ENCODE assay signal across 22 cellular contexts in the genomic region with DNA sequence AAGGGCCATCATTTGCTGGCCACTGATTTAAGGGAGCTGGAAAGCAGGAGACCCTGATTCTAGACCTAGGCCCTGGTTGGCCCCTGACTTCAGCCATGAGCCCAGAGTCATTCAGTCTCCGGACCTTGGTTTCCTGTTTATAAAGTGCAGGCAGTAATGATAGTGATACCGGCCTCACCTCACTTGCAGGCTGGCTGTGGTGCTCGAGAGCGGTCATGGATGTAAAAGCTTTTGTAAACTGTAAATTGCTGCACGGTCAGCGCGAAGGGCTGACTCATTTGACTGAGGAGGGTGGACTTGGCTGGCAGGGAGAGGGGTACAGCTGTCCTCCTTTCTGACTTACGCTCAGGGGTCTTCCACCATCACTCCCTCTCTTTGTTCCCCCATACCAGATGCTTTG. TPM values are rescaled to one million over a fixed set of nuclear protein-coding genes. Genes with fewer than 3 reads are reported as not detected.
DNase-seq lines count a peak whose midpoint lies in the region; ATAC-seq and TF ChIP-seq lines count a peak whose summit lies in the region.
"Had no signal": no experiment of that assay in that cellular context is flagged by ENCODE, and none has a peak within 500 bp of the region (broad histone marks: within the 10 kb centered on the region; RNA-seq: fewer than 3 reads in every experiment).

No MANE protein-coding gene starts in this region.

- H3K36me3 ChIP-seq in osteoblast (ENCODE audit: insufficient read depth, low read length), result peaks cover 7% of the 10 kb centered on the region
- peaks cover 0 to 49% of the 10 kb centered on the region in 2 donors for H3K36me3 ChIP-seq in vagina
- H3K36me3 ChIP-seq: SJCRH30 had no signal

- no peak for ATAC-seq in HG03280 (IDR thresholded peaks at IDR 0.05; ENCODE audit: unreplicated experiment)
- ATAC-seq in HG03108 (IDR thresholded peaks at IDR 0.05; ENCODE audit: unreplicated experiment), result no peak
- ATAC-seq: K562, Panc1 had no signal

- H4K20me1 ChIP-seq in osteoblast (ENCODE audit: insufficient read depth, low read length), result no peaks in the 10 kb centered on the region

- H3K79me2 ChIP-seq in osteoblast (ENCODE audit: insufficient read depth, low read length), result no peaks in the 10 kb centered on the region

- H3K27ac ChIP-seq in osteoblast (ENCODE audit: low read depth, low read length), result no peak overlapping the region
- peak overlapping the region; percentile 92 for H3K27ac ChIP-seq in vagina
- H3K27ac ChIP-seq: 22Rv1, C4-2B, SJCRH30 had no signal

- in situ Hi-C loops in astrocyte of the spinal cord (cut with HindIII; ENCODE audit: low sequenced_read_pairs), result no loop called here

- TF ChIP-seq CTCF in astrocyte of the spinal cord (IDR thresholded peaks at IDR 0.05; ENCODE audit: low read depth, low read length) (no peak), osteoblast (IDR thresholded peaks at IDR 0.05; ENCODE audit: extremely low read depth, low read depth, low read length) (no peak), vagina (IDR thresholded peaks at IDR 0.05) (no peak)

- H3K9me3 ChIP-seq in osteoblast (ENCODE audit: low read depth, low read length) (no peaks in the 10 kb centered on the region), vagina (no peaks in the 10 kb centered on the region)
- H3K9me3 ChIP-seq: SJCRH30 had no signal

- H3K4me2 ChIP-seq in osteoblast (ENCODE audit: insufficient read depth, low read length), result no peak overlapping the region

- H3K27me3 ChIP-seq in osteoblast (ENCODE audit: insufficient read depth, low read length) (no peaks in the 10 kb centered on the region), vagina (no peaks in the 10 kb centered on the region)
- H3K27me3 ChIP-seq: SJCRH30 had no signal

- H2AFZ ChIP-seq in osteoblast (ENCODE audit: low read length), result no peak overlapping the region

- intact Hi-C loops in vagina (cut with DNase I), result loop anchor here (10.0 kb wide), 1 partner anchor 225 kb away; no protein-coding TSS in a partner anchor

- DNase-seq in DMS53 (lab: John Stamatoyannopoulos, UW), result peak; percentile 17
- DNase-seq in DMS53 treated with DMSO at 0.1 percent for 48 hours (lab: John Stamatoyannopoulos, UW; ENCODE audit: unreplicated experiment), result no peak
- DNase-seq in astrocyte of the spinal cord (ENCODE audit: low read depth, low spot score), result peak; percentile 39
- DNase-seq in osteoblast (ENCODE audit: insufficient read length, low spot score, missing footprints), result peak; percentile 10
- DNase-seq in vagina (ENCODE audit: extremely low spot score in 2 of 2), result no peak
- DNase-seq in cerebellum (ENCODE audit: low spot score), result no peak
- DNase-seq: AML-193; CD8-positive, alpha-beta memory T cell; DMS79; MM.1S; NCI-H1048; NCI-H1417 treated with DMSO at 0.1 percent for 48 hours; NCI-H187; NCI-H2107; NK-92 treated with Interleukin-12 subunit alpha and Interleukin-12 subunit beta, amount 100 ng/mL, for 24 hours had no signal

- peaks cover 16% of the 10 kb centered on the region for H3K4me1 ChIP-seq in osteoblast (ENCODE audit: insufficient read depth, low read length)
- H3K4me1 ChIP-seq in vagina, result peaks cover 48% of the 10 kb centered on the region

- TF ChIP-seq POLR2A in vagina (IDR thresholded peaks at IDR 0.05), result no peak

- H3K4me3 ChIP-seq in astrocyte of the spinal cord (ENCODE audit: low read depth, low read length) (no peak overlapping the region), osteoblast (ENCODE audit: insufficient read depth, low read length) (no peak overlapping the region), vagina (no peak overlapping the region)
- H3K4me3 ChIP-seq: K562, SJCRH30 had no signal

RNA-seq across cellular contexts. Expression of gene FBLN1, which starts 37.4 kb away (rescaled TPM):
- 88.3 and 122 TPM in 2 replicates for total RNA-seq in osteoblast
- 1,019 TPM for total RNA-seq in vagina
- 45.0 TPM for total RNA-seq in cerebellum
- total RNA-seq: CD8-positive, alpha-beta memory T cell had no signal

Comparison
In these comparisons a context has a peak if more than half of its experiments do, and no peak if none do; other contexts are left out.
1. DNase-seq: peak in DMS53 (single experiment), astrocyte of the spinal cord (single experiment) and osteoblast (single experiment); none in DMS53 treated with DMSO at 0.1 percent for 48 hours (single experiment), vagina (0 of 2) and cerebellum (single experiment).